ENCODE assay signal across 10 cellular contexts in the genomic region with DNA sequence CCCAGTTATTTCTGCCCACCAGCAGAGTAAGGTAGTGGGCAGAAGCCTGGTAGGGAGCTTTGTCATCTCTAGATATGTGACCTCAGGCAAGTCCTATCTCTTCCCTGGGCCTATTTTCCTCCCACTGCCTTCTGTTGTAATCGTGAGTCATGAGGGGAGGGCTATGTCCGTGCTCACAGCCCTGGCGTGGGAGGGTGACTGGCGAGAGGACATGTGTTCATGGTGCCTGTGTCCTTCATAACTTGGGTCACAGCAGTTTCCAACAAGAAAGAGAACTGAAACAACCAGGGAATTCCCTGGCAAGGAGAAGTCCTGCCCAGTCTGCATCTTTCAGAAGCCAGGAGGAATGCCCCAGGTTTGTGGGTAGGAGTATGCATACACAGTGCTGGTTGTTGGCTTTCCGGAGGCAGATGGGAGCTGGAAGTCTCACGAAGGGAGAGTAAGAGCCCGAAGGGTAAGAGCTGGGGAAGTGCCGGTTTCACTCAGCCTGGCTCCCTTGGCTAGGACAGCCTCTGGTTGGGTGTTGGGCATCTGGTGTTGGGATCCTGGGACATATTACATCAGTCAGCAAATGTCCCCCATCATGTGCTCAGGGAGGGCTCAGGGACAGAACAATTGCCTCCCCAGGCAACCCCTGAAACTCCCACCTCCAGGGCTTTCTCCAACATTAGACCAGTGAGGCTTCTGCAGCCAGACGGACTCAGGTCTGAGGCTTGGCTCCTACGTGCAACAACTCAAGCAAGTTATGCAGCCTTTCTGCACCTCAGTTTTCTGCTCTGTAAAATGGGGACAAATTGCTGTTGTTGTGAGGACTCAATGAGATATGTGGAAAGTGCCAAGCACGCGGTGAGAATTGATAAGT. TPM values are rescaled to one million over a fixed set of nuclear protein-coding genes. Genes with fewer than 3 reads are reported as not detected.
A peak's percentile ranks its signal among the peaks of the same experiment; 100 is the strongest.
DNase-seq lines count a peak whose midpoint lies in the region; ATAC-seq and TF ChIP-seq lines count a peak whose summit lies in the region.
"Had no signal": no experiment of that assay in that cellular context is flagged by ENCODE, and none has a peak within 500 bp of the region (broad histone marks: within the 10 kb centered on the region; RNA-seq: fewer than 3 reads in every experiment).

No MANE protein-coding gene starts in this region.

- peaks cover 40% of the 10 kb centered on the region for H3K4me1 ChIP-seq in ACC112 (ENCODE audit: control insufficient read depth, insufficient read depth, low read length, unreplicated experiment)
- H3K4me1 ChIP-seq in body of pancreas: no peaks in the 10 kb centered on the region
- peaks cover 34% of the 10 kb centered on the region for H3K4me1 ChIP-seq in osteoblast (ENCODE audit: insufficient read depth, low read length)
- no peaks in the 10 kb centered on the region for H3K4me1 ChIP-seq in CD8-positive, alpha-beta T cell (ENCODE audit: insufficient read depth, low read length)
- no peaks in the 10 kb centered on the region for H3K4me1 ChIP-seq in SJCRH30

- no peak overlapping the region for H3K27ac Mint-ChIP-seq in CD8-positive, alpha-beta T cell
- H3K27ac Mint-ChIP-seq: activated B cell treated with CpG ODN at 0.5 μM for 24 hours had no signal

- H3K9me3 Mint-ChIP-seq in CD8-positive, alpha-beta T cell: no peaks in the 10 kb centered on the region
- H3K9me3 Mint-ChIP-seq: activated B cell treated with CpG ODN at 0.5 μM for 24 hours had no signal

- ATAC-seq in GM19043 (IDR thresholded peaks at IDR 0.05; ENCODE audit: low read depth, unreplicated experiment) (peak; percentile 45), HG03520 (IDR thresholded peaks at IDR 0.05; ENCODE audit: unreplicated experiment) (peak; percentile 52), body of pancreas (peak; percentile 33)
- no peak for ATAC-seq in CD8-positive, alpha-beta T cell

- no peaks in the 10 kb centered on the region for H3K9me3 ChIP-seq in body of pancreas
- no peaks in the 10 kb centered on the region for H3K9me3 ChIP-seq in osteoblast (ENCODE audit: low read depth, low read length)
- H3K9me3 ChIP-seq in CD8-positive, alpha-beta T cell (ENCODE audit: low read length): no peaks in the 10 kb centered on the region
- H3K9me3 ChIP-seq in SJCRH30 (replicated peaks): no peaks in the 10 kb centered on the region; the same call in 1 of the 2 replicates

- no peaks in the 10 kb centered on the region for H4K20me1 ChIP-seq in osteoblast (ENCODE audit: insufficient read depth, low read length)

- POLR2A ChIA-PET in CD8-positive, alpha-beta T cell (lab: Charles Lee): no interaction called here

- no peaks in the 10 kb centered on the region for H3K4me1 Mint-ChIP-seq in CD8-positive, alpha-beta T cell (ENCODE audit: low read depth)
- H3K4me1 Mint-ChIP-seq: activated B cell treated with CpG ODN at 0.5 μM for 24 hours had no signal

- H3K4me3 Mint-ChIP-seq in CD8-positive, alpha-beta T cell: no peak overlapping the region
- H3K4me3 Mint-ChIP-seq: activated B cell treated with CpG ODN at 0.5 μM for 24 hours had no signal

- TF ChIP-seq CTCF in body of pancreas (IDR thresholded peaks at IDR 0.05): no peak
- TF ChIP-seq CTCF in osteoblast (IDR thresholded peaks at IDR 0.05; ENCODE audit: extremely low read depth, low read depth, low read length): no peak
- no peak for TF ChIP-seq CTCF in CD8-positive, alpha-beta T cell (IDR thresholded peaks at IDR 0.05)

- peak overlapping the region; percentile 45 for H3K4me3 ChIP-seq in ACC112 (ENCODE audit: low read depth, low read length)
- no peak overlapping the region for H3K4me3 ChIP-seq in body of pancreas
- peak overlapping the region; percentile 0 for H3K4me3 ChIP-seq in osteoblast (ENCODE audit: insufficient read depth, low read length)
- no peak overlapping the region for H3K4me3 ChIP-seq in CD8-positive, alpha-beta T cell (ENCODE audit: low read depth, low read length)
- no peak overlapping the region for H3K4me3 ChIP-seq in SJCRH30

- H3K27me3 ChIP-seq in ACC112 (ENCODE audit: insufficient read depth, low read length) (no peaks in the 10 kb centered on the region), body of pancreas (no peaks in the 10 kb centered on the region), osteoblast (ENCODE audit: insufficient read depth, low read length) (peaks cover 6% of the 10 kb centered on the region), SJCRH30 (peaks cover 9% of the 10 kb centered on the region; the same call in 1 of the 2 replicates)
- H3K27me3 ChIP-seq in CD8-positive, alpha-beta T cell (ENCODE audit: insufficient read depth, low read length): no peaks in the 10 kb centered on the region

- WGBS in body of pancreas, 2 donors: 64 to 65% methylated on average over 12 of the region's 12 CpGs

- intact Hi-C loops in body of pancreas (cut with DNase I): no loop called here
- intact Hi-C loops in CD8-positive, alpha-beta T cell (cut with DNase I, micrococcal nuclease): no loop called here

- H3K79me2 ChIP-seq in ACC112 (ENCODE audit: control insufficient read depth, insufficient read depth, low read length, unreplicated experiment) (no peaks in the 10 kb centered on the region), osteoblast (ENCODE audit: insufficient read depth, low read length) (no peaks in the 10 kb centered on the region)

- no peaks in the 10 kb centered on the region for H3K36me3 Mint-ChIP-seq in CD8-positive, alpha-beta T cell

- CTCF ChIA-PET in CD8-positive, alpha-beta T cell (lab: Charles Lee): interaction anchor here (1.1 to 3.9 kb wide), 8 partner anchors 9 to 110 kb away, joined by 3 to 49 read pairs (median 6); a partner anchor contains a TSS

- H2AFZ ChIP-seq in ACC112 (ENCODE audit: low read length, unreplicated experiment): peak overlapping the region; percentile 7
- peak overlapping the region; percentile 43 for H2AFZ ChIP-seq in osteoblast (ENCODE audit: low read length)

- no peaks in the 10 kb centered on the region for H3K36me3 ChIP-seq in ACC112 (ENCODE audit: insufficient read depth, low read length)
- H3K36me3 ChIP-seq in body of pancreas (replicated peaks in 1 of 2; ENCODE audit: insufficient read depth in 1 of 2, low read depth in 2 of 2): no peaks in the 10 kb centered on the region
- no peaks in the 10 kb centered on the region for H3K36me3 ChIP-seq in osteoblast (ENCODE audit: insufficient read depth, low read length)
- no peaks in the 10 kb centered on the region for H3K36me3 ChIP-seq in CD8-positive, alpha-beta T cell (ENCODE audit: insufficient read depth, low read length)
- no peaks in the 10 kb centered on the region for H3K36me3 ChIP-seq in SJCRH30

- H3K27me3 Mint-ChIP-seq in CD8-positive, alpha-beta T cell (ENCODE audit: low read depth): peaks cover 17% of the 10 kb centered on the region

- peak overlapping the region; percentile 30 for H3K4me2 ChIP-seq in osteoblast (ENCODE audit: insufficient read depth, low read length)

- peak in 2 of 4 donors; percentile 26 to 78 for DNase-seq in body of pancreas
- peak; percentile 95 for DNase-seq in osteoblast (ENCODE audit: insufficient read length, low spot score, missing footprints)
- DNase-seq in CD8-positive, alpha-beta T cell: no peak
- DNase-seq in SJCRH30: no peak
- DNase-seq in NCI-H82 treated with DMSO at 0.1 percent for 48 hours (lab: John Stamatoyannopoulos, UW; ENCODE audit: unreplicated experiment): no peak

- TF ChIP-seq POLR2A in body of pancreas (IDR thresholded peaks at IDR 0.05): no peak

- H3K27ac ChIP-seq in ACC112 (ENCODE audit: low read depth, low read length): peak overlapping the region; percentile 62
- H3K27ac ChIP-seq in body of pancreas: no peak overlapping the region
- peak overlapping the region; percentile 58 for H3K27ac ChIP-seq in osteoblast (ENCODE audit: low read depth, low read length)
- no peak overlapping the region for H3K27ac ChIP-seq in CD8-positive, alpha-beta T cell (ENCODE audit: low read depth, low read length)
- no peak overlapping the region for H3K27ac ChIP-seq in SJCRH30

RNA-seq across cellular contexts. Expression of a gene that starts 4.3 kb away (rescaled TPM):
- total RNA-seq in body of pancreas (not detected), osteoblast (not detected in 2 replicates)
- not detected for total RNA-seq in CD8-positive, alpha-beta T cell
- total RNA-seq in SJCRH30 (2014; rRNA removed; shearing (Covaris generic)): not detected in 2 replicates
- total RNA-seq: activated B cell treated with CpG ODN at 0.5 μM for 24 hours had no signal

RNA-seq across cellular contexts. Expression of a gene that starts 9.3 kb away (rescaled TPM):
- total RNA-seq in body of pancreas: under 1 TPM in 1 of 2 donors, not detected in 1; under 0.01 TPM
- not detected in 2 replicates for total RNA-seq in osteoblast
- total RNA-seq in CD8-positive, alpha-beta T cell: not detected
- not detected in 2 replicates for total RNA-seq in SJCRH30 (2014; rRNA removed; shearing (Covaris generic))
- total RNA-seq: activated B cell treated with CpG ODN at 0.5 μM for 24 hours, temporal lobe had no signal

RNA-seq across cellular contexts. Expression of a gene that starts 57.4 kb away (rescaled TPM):
- total RNA-seq in body of pancreas (100 to 1,000 TPM in 1 of 2 donors, 10 to 100 TPM in 1; 78.9 to 142 TPM), osteoblast (150 and 162 TPM in 2 replicates)
- 10 to 100 TPM; 89.2 to 91.9 TPM for total RNA-seq in CD8-positive, alpha-beta T cell
- total RNA-seq in SJCRH30 (2014; rRNA removed; shearing (Covaris generic)): 243 and 248 TPM in 2 replicates

Comparison
In these comparisons a context has a peak if more than half of its experiments do, and no peak if none do; other contexts are left out.
1. H3K27ac ChIP-seq: peak in ACC112 (single experiment) and osteoblast (single experiment); none in body of pancreas (0 of 4), CD8-positive, alpha-beta T cell (single experiment) and SJCRH30 (single experiment).
2. H3K4me3 ChIP-seq: peak in ACC112 (single experiment) and osteoblast (single experiment); none in body of pancreas (0 of 2), CD8-positive, alpha-beta T cell (single experiment) and SJCRH30 (single experiment).